ENCODE assay signal across 9 cellular contexts in genomic region chr11:111730871-111731591, GRCh38. TPM values are rescaled to one million over a fixed set of nuclear protein-coding genes. Genes with fewer than 3 reads are reported as not detected.
DNase-seq lines count a peak whose midpoint lies in the region; ATAC-seq and TF ChIP-seq lines count a peak whose summit lies in the region.
"Had no signal": no experiment of that assay in that cellular context is flagged by ENCODE, and none has a peak within 500 bp of the region (broad histone marks: within the 10 kb centered on the region; RNA-seq: fewer than 3 reads in every experiment).

No MANE protein-coding gene starts in this region.

- no peak overlapping the region for H2AFZ ChIP-seq in hepatocyte

- DNase-seq in MG63 (peak; percentile 81), hepatocyte (ENCODE audit: low spot score) (peak; percentile 61), GDM1 (lab: John Stamatoyannopoulos, UW) (no peak), germinal center (ENCODE audit: low spot score) (no peak)
- no peak for DNase-seq in activated T-helper 1 cell treated with anti-CD3 and anti-CD28 coated beads, Interleukin-12 subunit alpha, Interleukin-12 subunit beta, Interleukin-2, Interleukin-4 antibody, amounts not matched to agents 30 ng/mL and 10 ng/mL and 1 ng/mL, durations not matched to agents 14 hours and 24 hours and 36 hours (ENCODE audit: low spot score)
- DNase-seq: activated CD4-positive, CD25-positive, alpha-beta regulatory T cell treated with anti-CD3 and anti-CD28 coated beads, Interleukin-2, amount 50 U/mL, for 72 hours had no signal

- H3K79me2 ChIP-seq in hepatocyte: no peaks in the 10 kb centered on the region

- no peak for ATAC-seq in HG03439 (IDR thresholded peaks at IDR 0.05; ENCODE audit: unreplicated experiment)

- no peaks in the 10 kb centered on the region for H3K9me2 ChIP-seq in hepatocyte (replicated peaks; ENCODE audit: insufficient read depth)

- H4K20me1 ChIP-seq in hepatocyte (ENCODE audit: insufficient read depth, poor library complexity, severe bottlenecking): no peaks in the 10 kb centered on the region

- H3K9me3 Mint-ChIP-seq in activated T-helper 1 cell treated with anti-CD3 and anti-CD28 coated beads, Interleukin-12 subunit alpha, Interleukin-12 subunit beta, Interleukin-2, Interleukin-4 antibody, amounts not matched to agents 30 ng/mL and 10 ng/mL and 1 ng/mL, durations not matched to agents 14 hours and 24 hours and 36 hours: no peaks in the 10 kb centered on the region

- intact Hi-C loops in activated T-helper 1 cell treated with anti-CD3 and anti-CD28 coated beads, Interleukin-12 subunit alpha, Interleukin-12 subunit beta, Interleukin-2, Interleukin-4 antibody, amounts not matched to agents 30 ng/mL and 10 ng/mL and 1 ng/mL, durations not matched to agents 14 hours and 24 hours and 36 hours (cut with micrococcal nuclease): no loop called here

- H3K36me3 ChIP-seq in MG63 (peaks cover 18% of the 10 kb centered on the region), hepatocyte (replicated peaks; ENCODE audit: insufficient read depth, low read depth) (no peaks in the 10 kb centered on the region), subcutaneous abdominal adipose tissue (ENCODE audit: control insufficient read depth in 5 of 5, insufficient read depth in 5 of 5, low read length in 5 of 5) (peaks cover 0 to 24% (median 17%) of the 10 kb centered on the region in 5 donors)

- no peak overlapping the region for H3K9ac ChIP-seq in subcutaneous abdominal adipose tissue (ENCODE audit: low read length in 5 of 5)

- H3K27ac Mint-ChIP-seq in activated T-helper 1 cell treated with anti-CD3 and anti-CD28 coated beads, Interleukin-12 subunit alpha, Interleukin-12 subunit beta, Interleukin-2, Interleukin-4 antibody, amounts not matched to agents 30 ng/mL and 10 ng/mL and 1 ng/mL, durations not matched to agents 14 hours and 24 hours and 36 hours: no peak overlapping the region

- H3K9me3 ChIP-seq in MG63 (no peaks in the 10 kb centered on the region), hepatocyte (ENCODE audit: low read depth) (no peaks in the 10 kb centered on the region), subcutaneous abdominal adipose tissue (ENCODE audit: control insufficient read depth in 5 of 5, low read length in 5 of 5) (no peaks in the 10 kb centered on the region)

- H3K4me3 ChIP-seq in MG63: no peak overlapping the region
- H3K4me3 ChIP-seq in hepatocyte: no peak overlapping the region
- H3K4me3 ChIP-seq in subcutaneous abdominal adipose tissue (ENCODE audit: low read depth in 1 of 5, low read length in 5 of 5): no peak overlapping the region

- peaks cover 33% of the 10 kb centered on the region for H3K4me1 ChIP-seq in hepatocyte (ENCODE audit: insufficient read depth)
- H3K4me1 ChIP-seq in subcutaneous abdominal adipose tissue (ENCODE audit: control insufficient read depth in 5 of 5, insufficient read depth in 5 of 5, low read length in 5 of 5): peaks cover 44 to 69% (median 64%) of the 10 kb centered on the region in 5 donors

- H3K27me3 ChIP-seq in MG63 (no peaks in the 10 kb centered on the region), hepatocyte (no peaks in the 10 kb centered on the region), subcutaneous abdominal adipose tissue (ENCODE audit: control insufficient read depth in 5 of 5, insufficient read depth in 4 of 5, low read length in 5 of 5) (no peaks in the 10 kb centered on the region)

- TF ChIP-seq CTCF in hepatocyte (IDR thresholded peaks at IDR 0.05; ENCODE audit: poor library complexity): no peak

- no peak overlapping the region for H3K4me3 Mint-ChIP-seq in activated T-helper 1 cell treated with anti-CD3 and anti-CD28 coated beads, Interleukin-12 subunit alpha, Interleukin-12 subunit beta, Interleukin-2, Interleukin-4 antibody, amounts not matched to agents 30 ng/mL and 10 ng/mL and 1 ng/mL, durations not matched to agents 14 hours and 24 hours and 36 hours

- no peaks in the 10 kb centered on the region for H3K4me1 Mint-ChIP-seq in activated T-helper 1 cell treated with anti-CD3 and anti-CD28 coated beads, Interleukin-12 subunit alpha, Interleukin-12 subunit beta, Interleukin-2, Interleukin-4 antibody, amounts not matched to agents 30 ng/mL and 10 ng/mL and 1 ng/mL, durations not matched to agents 14 hours and 24 hours and 36 hours (ENCODE audit: low read depth)

- no peaks in the 10 kb centered on the region for H3K36me3 Mint-ChIP-seq in activated T-helper 1 cell treated with anti-CD3 and anti-CD28 coated beads, Interleukin-12 subunit alpha, Interleukin-12 subunit beta, Interleukin-2, Interleukin-4 antibody, amounts not matched to agents 30 ng/mL and 10 ng/mL and 1 ng/mL, durations not matched to agents 14 hours and 24 hours and 36 hours (ENCODE audit: low read depth)

- H3K27me3 Mint-ChIP-seq in activated T-helper 1 cell treated with anti-CD3 and anti-CD28 coated beads, Interleukin-12 subunit alpha, Interleukin-12 subunit beta, Interleukin-2, Interleukin-4 antibody, amounts not matched to agents 30 ng/mL and 10 ng/mL and 1 ng/mL, durations not matched to agents 14 hours and 24 hours and 36 hours (ENCODE audit: insufficient read depth): no peaks in the 10 kb centered on the region

- H3K4me2 ChIP-seq in hepatocyte: no peak overlapping the region

- H3K27ac ChIP-seq in angular gyrus (ENCODE audit: low read depth, low read length) (peak overlapping the region; percentile 99), hepatocyte (peak overlapping the region; percentile 18), subcutaneous abdominal adipose tissue (ENCODE audit: low read depth, low read length) (peak overlapping the region; percentile 100)

- WGBS in hepatocyte (ENCODE audit: low lambda C conversion rate, missing lambda C conversion rate): 77% methylated on average over 22 of the region's 22 CpGs

RNA-seq across cellular contexts. Expression of gene PPP2R1B, which starts 35.2 kb away (rescaled TPM):
- total RNA-seq in MG63 (2014; rRNA removed; shearing (Covaris generic); ENCODE audit: low replicate concordance): 16.1 TPM in 2 replicates
- 41.0 and 43.5 TPM in 2 replicates for total RNA-seq in hepatocyte
- 22.7 and 25.3 TPM in 2 replicates for polyA plus RNA-seq in hepatocyte
- 58.1 and 61.4 TPM in 2 replicates for total RNA-seq in activated T-helper 1 cell treated with anti-CD3 and anti-CD28 coated beads, Interleukin-12 subunit alpha, Interleukin-12 subunit beta, Interleukin-2, Interleukin-4 antibody, amounts not matched to agents 30 ng/mL and 10 ng/mL and 1 ng/mL, durations not matched to agents 14 hours and 24 hours and 36 hours

Comparison
In these comparisons a context has a peak if more than half of its experiments do, and no peak if none do; other contexts are left out.
1. DNase-seq: peak in MG63 (single experiment) and hepatocyte (single experiment); none in GDM1 (single experiment), germinal center (single experiment) and activated T-helper 1 cell treated with anti-CD3 and anti-CD28 coated beads, Interleukin-12 subunit alpha, Interleukin-12 subunit beta, Interleukin-2, Interleukin-4 antibody, amounts not matched to agents 30 ng/mL and 10 ng/mL and 1 ng/mL, durations not matched to agents 14 hours and 24 hours and 36 hours (single experiment).
2. H3K27ac ChIP-seq: peak in every context shown above with its lines; median percentile 100 in subcutaneous abdominal adipose tissue; 99 in angular gyrus; 18 in hepatocyte.